Comparison of ENCODE assay signal across 31 cellular contexts in the genomic region with DNA sequence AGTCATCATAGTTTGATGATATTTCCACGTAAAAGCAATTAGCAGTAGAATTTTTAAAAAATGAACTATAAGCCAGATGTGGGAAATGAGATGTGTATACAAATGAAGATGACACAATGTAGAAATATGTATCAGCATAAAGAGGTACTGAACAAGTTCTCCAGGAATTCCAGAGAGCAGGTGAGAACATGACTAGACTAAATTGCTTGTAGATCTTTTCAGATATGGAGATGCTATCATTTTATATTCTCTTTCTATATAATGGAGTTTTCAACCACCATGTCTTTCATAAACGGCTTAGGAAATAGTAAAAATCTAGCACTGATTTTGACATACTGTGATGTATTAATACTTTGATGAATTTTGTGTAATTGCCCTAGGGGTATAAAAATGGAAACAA.
"Had no signal": no experiment of that assay in that cellular context is flagged by ENCODE, and none has a peak within 500 bp of the region (broad histone marks: within the 10 kb centered on the region; RNA-seq: fewer than 3 reads in every experiment).

No MANE protein-coding gene starts in this region.

- H3K27me3 ChIP-seq: brain microvascular endothelial cell, cardiac muscle cell, Peyer's patch, SJCRH30 had no signal

- ATAC-seq: activated CD8-positive, alpha-beta T cell treated with anti-CD3 and anti-CD28 coated beads for 36 hours; activated T-cell treated with anti-CD3 and anti-CD28 coated beads, Interleukin-2, amount 50 U/mL, for 72 hours; activated T-helper 17 cell treated with anti-CD3 and anti-CD28 coated beads, Interleukin-2, amount 50 U/mL, for 72 hours had no signal

- H3K9me3 Mint-ChIP-seq: activated CD4-positive, alpha-beta T cell treated with anti-CD3 and anti-CD28 coated beads, Interleukin-2, amount 10 ng/mL, durations not matched to agents 24 days and 14 days; activated CD8-positive, alpha-beta T cell treated with anti-CD3 and anti-CD28 coated beads for 36 hours; activated naive CD8-positive, alpha-beta T cell treated with anti-CD3 and anti-CD28 coated beads for 36 hours; activated T-cell treated with anti-CD3 and anti-CD28 coated beads, Interleukin-2, amount 50 U/mL, for 72 hours had no signal

- H3K27ac ChIP-seq: brain microvascular endothelial cell, cardiac muscle cell, Peyer's patch, SJCRH30, SK-N-MC, WERI-Rb-1 had no signal

- H3K4me1 Mint-ChIP-seq: activated CD4-positive, alpha-beta T cell treated with anti-CD3 and anti-CD28 coated beads, Interleukin-2, amount 10 ng/mL, durations not matched to agents 24 days and 14 days; activated naive CD8-positive, alpha-beta T cell treated with anti-CD3 and anti-CD28 coated beads for 36 hours; activated T-helper 17 cell treated with anti-CD3 and anti-CD28 coated beads, Interleukin-2, amount 50 U/mL, for 72 hours; central memory CD8-positive, alpha-beta T cell had no signal

- H3K9me3 ChIP-seq: Peyer's patch, SJCRH30 had no signal

- H3K4me1 ChIP-seq: Peyer's patch, SJCRH30 had no signal

- H3K27ac Mint-ChIP-seq: activated CD4-positive, alpha-beta T cell treated with anti-CD3 and anti-CD28 coated beads, Interleukin-2, amount 10 ng/mL, durations not matched to agents 24 days and 14 days; activated CD8-positive, alpha-beta T cell treated with anti-CD3 and anti-CD28 coated beads for 36 hours; activated naive CD8-positive, alpha-beta T cell treated with anti-CD3 and anti-CD28 coated beads for 36 hours; activated T-cell treated with anti-CD3 and anti-CD28 coated beads, Interleukin-2, amount 50 U/mL, for 72 hours; activated T-helper 17 cell treated with anti-CD3 and anti-CD28 coated beads, Interleukin-2, amount 50 U/mL, for 72 hours had no signal

- H3K4me3 Mint-ChIP-seq: activated CD4-positive, alpha-beta T cell treated with anti-CD3 and anti-CD28 coated beads, Interleukin-2, amount 10 ng/mL, durations not matched to agents 24 days and 14 days; activated CD8-positive, alpha-beta T cell treated with anti-CD3 and anti-CD28 coated beads for 36 hours; activated naive CD8-positive, alpha-beta T cell treated with anti-CD3 and anti-CD28 coated beads for 36 hours; activated T-cell treated with anti-CD3 and anti-CD28 coated beads, Interleukin-2, amount 50 U/mL, for 72 hours; activated T-helper 17 cell treated with anti-CD3 and anti-CD28 coated beads, Interleukin-2, amount 50 U/mL, for 72 hours; central memory CD8-positive, alpha-beta T cell had no signal

- H3K27me3 Mint-ChIP-seq: activated CD4-positive, alpha-beta T cell treated with anti-CD3 and anti-CD28 coated beads, Interleukin-2, amount 10 ng/mL, durations not matched to agents 24 days and 14 days; activated CD8-positive, alpha-beta T cell treated with anti-CD3 and anti-CD28 coated beads for 36 hours; activated T-helper 17 cell treated with anti-CD3 and anti-CD28 coated beads, Interleukin-2, amount 50 U/mL, for 72 hours; central memory CD8-positive, alpha-beta T cell had no signal

- H3K36me3 Mint-ChIP-seq: activated naive CD8-positive, alpha-beta T cell treated with anti-CD3 and anti-CD28 coated beads for 36 hours had no signal

- H3K4me3 ChIP-seq: cardiac muscle cell, Peyer's patch, SJCRH30, SK-N-MC had no signal

- DNase-seq: activated CD4-positive, alpha-beta T cell treated with anti-CD3 and anti-CD28 coated beads, Interleukin-2, amount 10 ng/mL, durations not matched to agents 24 days and 14 days; activated CD4-positive, alpha-beta T cell treated with anti-CD3 and anti-CD28 coated beads, Interleukin-2, amount 50 U/mL, for 4 hours; activated CD8-positive, alpha-beta T cell treated with anti-CD3 and anti-CD28 coated beads for 36 hours; activated effector memory CD4-positive, alpha-beta T cell treated with anti-CD3 and anti-CD28 coated beads, Interleukin-2, amount 50 U/mL, for 16 hours; activated naive CD4-positive, alpha-beta T cell; activated naive CD4-positive, alpha-beta T cell treated with anti-CD3 and anti-CD28 coated beads, Interleukin-2, amount 50 U/mL, for 16 hours; activated naive CD8-positive, alpha-beta T cell treated with anti-CD3 and anti-CD28 coated beads for 36 hours; activated T-cell treated with anti-CD3 and anti-CD28 coated beads, Interleukin-2, amount 50 U/mL, for 1 hour; activated T-cell treated with anti-CD3 and anti-CD28 coated beads, Interleukin-2, amount 50 U/mL, for 72 hours; amniotic stem cell; aorta; brain microvascular endothelial cell; NCI-H1105; NCI-H1417 treated with DMSO at 0.1 percent for 48 hours; NCI-H187 treated with DMSO at 0.1 percent for 48 hours; NCI-H2081; NCI-H2171 treated with DMSO at 0.1 percent for 48 hours; NCI-H226; NCI-H446 treated with DMSO at 0.1 percent for 48 hours; NCI-H524; NCI-H69; Peyer's patch; Right ventricle myocardium superior; RPMI8226; SJCRH30; T1000; WERI-Rb-1 had no signal

- H3K36me3 ChIP-seq: brain microvascular endothelial cell, cardiac muscle cell, Peyer's patch, SJCRH30, WERI-Rb-1 had no signal
